Comparison of ENCODE assay signal across 8 cellular contexts in the genomic region with DNA sequence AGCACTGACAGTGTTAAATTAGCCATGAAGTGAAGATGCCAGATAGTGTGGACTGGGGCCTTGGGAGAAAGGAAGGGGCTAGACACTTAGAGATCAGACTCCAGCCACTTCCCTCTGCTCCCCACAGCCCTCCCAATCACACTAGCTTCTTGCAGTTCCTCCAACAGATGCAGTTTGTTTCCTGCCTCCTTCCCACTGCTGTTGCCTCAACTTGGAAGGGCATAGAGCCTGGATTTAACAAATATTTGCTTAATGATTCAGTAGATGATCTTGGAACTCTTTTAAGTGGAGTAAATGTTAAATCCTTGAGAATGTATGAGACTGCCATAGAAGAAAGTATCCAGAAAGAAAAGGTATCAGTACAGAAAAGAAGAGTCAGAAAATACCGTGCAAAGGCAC. TPM values are rescaled to one million over a fixed set of nuclear protein-coding genes. Genes with fewer than 3 reads are reported as not detected.
DNase-seq lines count a peak whose midpoint lies in the region; ATAC-seq, FAIRE-seq and TF ChIP-seq lines count a peak whose summit lies in the region.

No MANE protein-coding gene starts in this region.

- H3K27me3 Mint-ChIP-seq in Calu3 (ENCODE audit: unreplicated experiment) = no peaks in the 10 kb centered on the region
- H3K27me3 Mint-ChIP-seq in osteocyte (ENCODE audit: unreplicated experiment) = no peaks in the 10 kb centered on the region

- no peaks in the 10 kb centered on the region for H3K9me3 ChIP-seq in OCI-LY3 (ENCODE audit: insufficient read depth, low read length)

- peak overlapping the region; percentile 67 for H3K4me2 ChIP-seq in OCI-LY3 (ENCODE audit: low read length)

- TF ChIP-seq POLR2A in erythroblast (IDR thresholded peaks at IDR 0.05; ENCODE audit: low read length) (no peak), GM12891 (IDR thresholded peaks at IDR 0.05; ENCODE audit: low read depth, low read length) (no peak)

- H3K9me3 Mint-ChIP-seq in Calu3 (ENCODE audit: low read depth, unreplicated experiment) (no peaks in the 10 kb centered on the region), osteocyte (ENCODE audit: unreplicated experiment) (no peaks in the 10 kb centered on the region)

- peaks cover 35% of the 10 kb centered on the region for H3K79me2 ChIP-seq in OCI-LY3 (ENCODE audit: low read length)

- peak overlapping the region; percentile 85 for H3K27ac Mint-ChIP-seq in Calu3 (ENCODE audit: unreplicated experiment)
- peak overlapping the region; percentile 99 for H3K27ac Mint-ChIP-seq in osteocyte (ENCODE audit: unreplicated experiment)

- FAIRE-seq in GM12891 (lab: Jason Lieb, UNC) = no peak

- peaks cover 55% of the 10 kb centered on the region for H3K36me3 Mint-ChIP-seq in Calu3 (ENCODE audit: insufficient read depth, unreplicated experiment)
- H3K36me3 Mint-ChIP-seq in osteocyte (ENCODE audit: unreplicated experiment) = peaks cover 6% of the 10 kb centered on the region

- peak; percentile 9 for DNase-seq in Calu3
- peak; percentile 63 for DNase-seq in epithelial cell of esophagus (ENCODE audit: low read depth)
- no peak for DNase-seq in osteocyte (ENCODE audit: extremely low spot score, unreplicated experiment)
- no peak for DNase-seq in HuH-7 (ENCODE audit: low spot score)
- DNase-seq in erythroblast (lab: John Stamatoyannopoulos, UW) = no peak
- DNase-seq in GM12891 (ENCODE audit: insufficient read length, low spot score) = no peak

- CTCF ChIA-PET in Calu3 (lab: Charles Lee) = interaction anchor here (0.6 to 1.4 kb wide), 3 partner anchors 57 to 308 kb away, joined by 3 to 6 read pairs (median 3); no protein-coding TSS in a partner anchor

- H3K4me3 ChIP-seq in OCI-LY3 (ENCODE audit: low read length) (peak overlapping the region; percentile 97), epithelial cell of esophagus (ENCODE audit: low read length) (peak overlapping the region; percentile 83)

- intact Hi-C loops in Calu3 (cut with micrococcal nuclease; ENCODE audit: unreplicated experiment) = loop anchor here (5.0 kb wide), 2 partner anchors 48 to 52 kb away; a partner anchor contains a TSS

- TF ChIP-seq CTCF in Calu3 (IDR thresholded peaks at IDR 0.05; ENCODE audit: unreplicated experiment) = no peak
- no peak for TF ChIP-seq CTCF in OCI-LY3 (IDR thresholded peaks at IDR 0.05; ENCODE audit: low read depth, low read length)
- no peak for TF ChIP-seq CTCF in epithelial cell of esophagus (IDR thresholded peaks at IDR 0.05; ENCODE audit: insufficient read depth, low read depth, low read length, missing control alignments)
- no peak for TF ChIP-seq CTCF in osteocyte (IDR thresholded peaks at IDR 0.05)

- no peaks in the 10 kb centered on the region for H3K27me3 ChIP-seq in OCI-LY3 (ENCODE audit: low read depth, low read length)

- 0 out of 2 replicates have a peak overlapping the region, but pooled peaks have one; percentile 31 for H2AFZ ChIP-seq in OCI-LY3 (ENCODE audit: low read depth, low read length)

- no peak for ATAC-seq in GM21367 (IDR thresholded peaks at IDR 0.05; ENCODE audit: unreplicated experiment)

- H3K36me3 ChIP-seq in OCI-LY3 (replicated peaks; ENCODE audit: low read depth, low read length) = peaks cover 13% of the 10 kb centered on the region

- H3K4me1 Mint-ChIP-seq in Calu3 (ENCODE audit: low read depth, unreplicated experiment) (peaks cover 35% of the 10 kb centered on the region), osteocyte (ENCODE audit: unreplicated experiment) (peaks cover 44% of the 10 kb centered on the region)

- H4K20me1 ChIP-seq in OCI-LY3 (ENCODE audit: insufficient read depth, low read length) = peaks cover 15% of the 10 kb centered on the region

- H3K4me1 ChIP-seq in OCI-LY3 (ENCODE audit: low read length) = peaks cover 27% of the 10 kb centered on the region

- H3K27ac ChIP-seq in OCI-LY3 (ENCODE audit: low read length) = no peak overlapping the region

- BruUV-seq in Calu3 (replicated peaks; lab: Mats Ljungman, UMichigan) = no TSS peak

- H3K9ac ChIP-seq in OCI-LY3 (ENCODE audit: low read length) = no peak overlapping the region

- H3K4me3 Mint-ChIP-seq in Calu3 (ENCODE audit: low read depth, unreplicated experiment) = peak overlapping the region; percentile 96
- peak overlapping the region; percentile 95 for H3K4me3 Mint-ChIP-seq in osteocyte (ENCODE audit: unreplicated experiment)

TF ChIP-seq in GM12891, 5 proteins besides CTCF, POLR2A, EP300 and RAD21:
- TF ChIP-seq PAX5 (IDR thresholded peaks at IDR 0.05; ENCODE audit: insufficient read depth, low read length, severe bottlenecking) (no peak), POU2F2 (IDR thresholded peaks at IDR 0.05; ENCODE audit: low read depth, low read length) (no peak), TAF1 (IDR thresholded peaks at IDR 0.05; ENCODE audit: low read depth, low read length) (no peak), POLR2AphosphoS5 (IDR thresholded peaks at IDR 0.05; ENCODE audit: low read depth, low read length) (no peak), SPI1 (IDR thresholded peaks at IDR 0.05; ENCODE audit: low read depth, low read length) (no peak)

RNA-seq across cellular contexts. Expression of a gene that starts 1.5 kb away (rescaled TPM):
- 240 and 254 TPM in 2 replicates for total RNA-seq in Calu3 (2022)
- total RNA-seq in osteocyte = 199 and 214 TPM in 2 replicates
- 167 TPM for polyA plus RNA-seq in GM12891 (2012; ENCODE audit: low read depth, missing spikeins)

RNA-seq across cellular contexts. Expression of a gene that starts 54.2 kb away (rescaled TPM):
- total RNA-seq in Calu3 (2022) (73.1 and 83.5 TPM in 2 replicates), osteocyte (92.0 and 96.8 TPM in 2 replicates)
- 42.5 TPM for polyA plus RNA-seq in GM12891 (2012; ENCODE audit: low read depth, missing spikeins)

Comparison
In these comparisons a context has a peak if more than half of its experiments do, and no peak if none do; other contexts are left out.
1. DNase-seq: peak in Calu3 (single experiment) and epithelial cell of esophagus (single experiment); none in osteocyte (single experiment), HuH-7 (single experiment), erythroblast (0 of 2) and GM12891 (single experiment).